Comparison of ENCODE assay signal across 8 cellular contexts in the genomic region with DNA sequence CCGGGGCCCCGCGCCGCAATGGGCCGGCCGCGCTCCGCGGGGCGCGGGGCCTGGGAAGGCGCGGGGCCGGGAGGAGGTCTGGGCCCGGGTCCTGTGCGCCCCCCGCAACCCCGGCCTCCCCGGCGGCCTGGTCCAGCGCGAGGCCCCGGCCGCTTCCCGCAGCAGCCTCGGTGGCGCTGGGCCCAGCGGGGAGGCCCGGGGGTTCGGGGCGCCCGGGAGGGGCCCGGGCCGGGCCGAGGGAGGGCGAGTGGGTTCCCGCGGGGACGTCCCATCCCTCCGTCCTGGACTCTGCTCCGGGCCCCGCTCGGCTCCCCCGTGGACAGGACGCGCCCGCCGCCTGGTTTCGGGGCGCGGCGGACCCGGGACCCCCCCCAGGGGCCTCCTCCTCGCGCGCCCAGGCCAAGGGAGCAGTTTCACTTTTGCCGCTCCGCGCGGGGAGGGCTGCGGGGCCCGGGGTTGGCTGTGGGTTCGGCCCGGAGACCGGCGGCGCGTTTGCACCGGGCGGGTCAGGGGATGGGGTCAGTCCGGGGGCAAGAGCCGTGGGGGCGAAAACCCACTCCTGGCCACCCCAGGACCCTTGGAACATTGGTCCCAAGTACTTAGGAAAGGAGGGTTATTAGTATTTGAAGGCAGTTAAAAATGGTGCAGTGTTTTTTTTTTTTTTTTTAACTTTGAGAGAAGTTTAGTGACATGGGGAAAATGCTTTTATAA. TPM values are rescaled to one million over a fixed set of nuclear protein-coding genes. Genes with fewer than 3 reads are reported as not detected.
DNase-seq lines count a peak whose midpoint lies in the region; ATAC-seq and TF ChIP-seq lines count a peak whose summit lies in the region.

No MANE protein-coding gene starts in this region.

- no peak overlapping the region for H2AFZ ChIP-seq in OCI-LY3 (ENCODE audit: low read depth, low read length)

- H3K4me3 Mint-ChIP-seq in activated naive CD4-positive, alpha-beta T cell treated with anti-CD3 and anti-CD28 coated beads, Interleukin-2, amount 10 ng/mL, durations not matched to agents 7 days and 5 days = peak overlapping the region; percentile 81
- H3K4me3 Mint-ChIP-seq in progenitor cell of endocrine pancreas (ENCODE audit: low read depth) = peak overlapping the region; percentile 63

- intact Hi-C loops in cardiac septum (cut with DNase I) = loop anchor here (5.0 kb wide), 3 partner anchors 37 to 72 kb away; no protein-coding TSS in a partner anchor

- H3K9ac ChIP-seq in OCI-LY3 (ENCODE audit: low read length) = peak overlapping the region; percentile 98

- H3K4me1 Mint-ChIP-seq in activated naive CD4-positive, alpha-beta T cell treated with anti-CD3 and anti-CD28 coated beads, Interleukin-2, amount 10 ng/mL, durations not matched to agents 7 days and 5 days = peaks cover 46% of the 10 kb centered on the region
- H3K4me1 Mint-ChIP-seq in progenitor cell of endocrine pancreas (ENCODE audit: low read depth) = peaks cover 22% of the 10 kb centered on the region

- DNase-seq in activated naive CD4-positive, alpha-beta T cell treated with anti-CD3 and anti-CD28 coated beads, Interleukin-2, amount 10 ng/mL, durations not matched to agents 7 days and 5 days = peak; percentile 76
- peak; percentile 85 for DNase-seq in cardiac septum (ENCODE audit: low spot score)
- no peak for DNase-seq in progenitor cell of endocrine pancreas (ENCODE audit: low spot score, unreplicated experiment)
- no peak for DNase-seq in NCI-H2081 treated with DMSO at 0.1 percent for 48 hours (lab: John Stamatoyannopoulos, UW)
- DNase-seq in DMS153 treated with DMSO at 0.1 percent for 48 hours (lab: John Stamatoyannopoulos, UW; ENCODE audit: unreplicated experiment) = no peak

- peaks cover 55% of the 10 kb centered on the region for H3K79me2 ChIP-seq in OCI-LY3 (ENCODE audit: low read length)

- peaks cover 28% of the 10 kb centered on the region for H3K36me3 Mint-ChIP-seq in activated naive CD4-positive, alpha-beta T cell treated with anti-CD3 and anti-CD28 coated beads, Interleukin-2, amount 10 ng/mL, durations not matched to agents 7 days and 5 days
- H3K36me3 Mint-ChIP-seq in progenitor cell of endocrine pancreas (ENCODE audit: insufficient read depth) = peaks cover 5% of the 10 kb centered on the region

- no peaks in the 10 kb centered on the region for H3K9me3 ChIP-seq in OCI-LY3 (ENCODE audit: insufficient read depth, low read length)

- no peaks in the 10 kb centered on the region for H3K27me3 ChIP-seq in OCI-LY3 (ENCODE audit: low read depth, low read length)

- H3K4me1 ChIP-seq in OCI-LY3 (ENCODE audit: low read length) = peaks cover 45% of the 10 kb centered on the region

- H4K20me1 ChIP-seq in OCI-LY3 (ENCODE audit: insufficient read depth, low read length) = peaks cover 31% of the 10 kb centered on the region

- H3K4me2 ChIP-seq in OCI-LY3 (ENCODE audit: low read length) = peak overlapping the region; percentile 95

- peak overlapping the region; percentile 86 for H3K27ac ChIP-seq in OCI-LY3 (ENCODE audit: low read length)

- H3K4me3 ChIP-seq in OCI-LY3 (ENCODE audit: low read length) = peak overlapping the region; percentile 95

- H3K27ac Mint-ChIP-seq in activated naive CD4-positive, alpha-beta T cell treated with anti-CD3 and anti-CD28 coated beads, Interleukin-2, amount 10 ng/mL, durations not matched to agents 7 days and 5 days = peak overlapping the region; percentile 87
- H3K27ac Mint-ChIP-seq in progenitor cell of endocrine pancreas = no peak overlapping the region

- ATAC-seq in GM21526 (IDR thresholded peaks at IDR 0.05; ENCODE audit: low FRiP score, unreplicated experiment) = no peak

- H3K36me3 ChIP-seq in OCI-LY3 (replicated peaks; ENCODE audit: low read depth, low read length) = peaks cover 30% of the 10 kb centered on the region

- TF ChIP-seq CTCF in OCI-LY3 (IDR thresholded peaks at IDR 0.05; ENCODE audit: low read depth, low read length) (no peak), progenitor cell of endocrine pancreas (IDR thresholded peaks at IDR 0.05; ENCODE audit: unreplicated experiment) (no peak)

- no peaks in the 10 kb centered on the region for H3K9me3 Mint-ChIP-seq in activated naive CD4-positive, alpha-beta T cell treated with anti-CD3 and anti-CD28 coated beads, Interleukin-2, amount 10 ng/mL, durations not matched to agents 7 days and 5 days
- H3K9me3 Mint-ChIP-seq in progenitor cell of endocrine pancreas (ENCODE audit: low read depth) = no peaks in the 10 kb centered on the region

- H3K27me3 Mint-ChIP-seq in activated naive CD4-positive, alpha-beta T cell treated with anti-CD3 and anti-CD28 coated beads, Interleukin-2, amount 10 ng/mL, durations not matched to agents 7 days and 5 days = peaks cover 26% of the 10 kb centered on the region
- no peaks in the 10 kb centered on the region for H3K27me3 Mint-ChIP-seq in progenitor cell of endocrine pancreas

- CTCF ChIA-PET in activated naive CD4-positive, alpha-beta T cell treated with anti-CD3 and anti-CD28 coated beads, Interleukin-2, amount 10 ng/mL, durations not matched to agents 7 days and 5 days (lab: Charles Lee) = interaction anchor here (0.7 kb wide), 1 partner anchor 55 kb away, joined by 3 read pairs; no protein-coding TSS in a partner anchor

- peak; percentile 11 for TF ChIP-seq POLR2A in GM19099 (IDR thresholded peaks at IDR 0.05; ENCODE audit: extremely low read depth, insufficient read length, low read depth)

RNA-seq across cellular contexts. Expression of gene AGPAT3, which starts 0.6 kb away (rescaled TPM):
- total RNA-seq in cardiac septum (51.5 TPM), progenitor cell of endocrine pancreas (50.5 and 55.2 TPM in 2 replicates)

Comparison
In these comparisons a context has a peak if more than half of its experiments do, and no peak if none do; other contexts are left out.
1. DNase-seq: peak in activated naive CD4-positive, alpha-beta T cell treated with anti-CD3 and anti-CD28 coated beads, Interleukin-2, amount 10 ng/mL, durations not matched to agents 7 days and 5 days (single experiment) and cardiac septum (single experiment); none in progenitor cell of endocrine pancreas (single experiment), NCI-H2081 treated with DMSO at 0.1 percent for 48 hours (single experiment) and DMS153 treated with DMSO at 0.1 percent for 48 hours (single experiment).